Comparison of ENCODE assay signal across 1 cellular context in the genomic region with DNA sequence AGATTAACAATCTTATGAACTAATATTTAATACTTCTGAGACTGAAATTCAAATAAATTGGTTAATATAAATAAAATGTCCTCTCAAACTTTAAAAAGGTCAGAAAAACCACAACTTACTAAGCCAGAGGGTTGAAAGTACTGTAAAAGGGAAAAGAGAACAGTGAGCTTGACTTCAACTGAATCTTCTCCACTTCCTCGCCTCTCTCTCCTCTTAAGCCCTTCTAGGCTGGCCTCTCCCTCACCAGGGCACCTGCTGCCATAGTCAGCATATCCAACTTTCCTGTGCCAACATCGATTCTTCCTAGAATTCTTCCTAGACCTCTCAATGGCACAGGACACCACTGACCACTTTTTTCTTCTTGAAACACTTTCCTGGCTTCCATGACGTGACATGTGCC.
TF ChIP-seq lines count a peak whose summit lies in the region.

No MANE protein-coding gene starts in this region.

TF ChIP-seq in HepG2, 621 proteins besides CTCF, POLR2A, EP300 and RAD21 (continued from another document):
- TF ChIP-seq FOSL1 (CRISPR knock-in tag; IDR thresholded peaks at IDR 0.05; ENCODE audit: borderline replicate concordance) (no peak), ZNF441 (CRISPR knock-in tag; IDR thresholded peaks at IDR 0.05; ENCODE audit: borderline replicate concordance) (no peak), FOXP4 (CRISPR knock-in tag; IDR thresholded peaks at IDR 0.05) (no peak), HNRNPLL (IDR thresholded peaks at IDR 0.05; ENCODE audit: low read depth, low read length, poor library complexity, severe bottlenecking) (no peak), CCAR2 (optimal IDR thresholded peaks at IDR 0.05; ENCODE audit: low read depth, low read length) (no peak), SNAI1 (CRISPR knock-in tag; IDR thresholded peaks at IDR 0.05; ENCODE audit: borderline replicate concordance) (no peak), ZNF160 (CRISPR knock-in tag; IDR thresholded peaks at IDR 0.05) (no peak), ETV5 (CRISPR knock-in tag; IDR thresholded peaks at IDR 0.05; ENCODE audit: borderline replicate concordance) (no peak), ZNF564 (CRISPR knock-in tag; IDR thresholded peaks at IDR 0.05) (no peak), DBP (CRISPR knock-in tag; IDR thresholded peaks at IDR 0.05; ENCODE audit: not compliant biosample characterization) (no peak), NCOA1 (CRISPR knock-in tag; IDR thresholded peaks at IDR 0.05) (no peak), NR2F6 (IDR thresholded peaks at IDR 0.05) (no peak), NR2F6 (CRISPR knock-in tag; IDR thresholded peaks at IDR 0.05) (no peak), ZNF576 (CRISPR knock-in tag; IDR thresholded peaks at IDR 0.05) (no peak)
- TF ChIP-seq, protein P1, sequence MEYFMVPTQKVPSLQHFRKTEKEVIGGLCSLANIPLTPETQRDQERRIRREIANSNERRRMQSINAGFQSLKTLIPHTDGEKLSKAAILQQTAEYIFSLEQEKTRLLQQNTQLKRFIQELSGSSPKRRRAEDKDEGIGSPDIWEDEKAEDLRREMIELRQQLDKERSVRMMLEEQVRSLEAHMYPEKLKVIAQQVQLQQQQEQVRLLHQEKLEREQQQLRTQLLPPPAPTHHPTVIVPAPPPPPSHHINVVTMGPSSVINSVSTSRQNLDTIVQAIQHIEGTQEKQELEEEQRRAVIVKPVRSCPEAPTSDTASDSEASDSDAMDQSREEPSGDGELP (IDR thresholded peaks at IDR 0.05; ENCODE audit: borderline replicate concordance, low read depth): no peak
- TF ChIP-seq, protein P2, sequence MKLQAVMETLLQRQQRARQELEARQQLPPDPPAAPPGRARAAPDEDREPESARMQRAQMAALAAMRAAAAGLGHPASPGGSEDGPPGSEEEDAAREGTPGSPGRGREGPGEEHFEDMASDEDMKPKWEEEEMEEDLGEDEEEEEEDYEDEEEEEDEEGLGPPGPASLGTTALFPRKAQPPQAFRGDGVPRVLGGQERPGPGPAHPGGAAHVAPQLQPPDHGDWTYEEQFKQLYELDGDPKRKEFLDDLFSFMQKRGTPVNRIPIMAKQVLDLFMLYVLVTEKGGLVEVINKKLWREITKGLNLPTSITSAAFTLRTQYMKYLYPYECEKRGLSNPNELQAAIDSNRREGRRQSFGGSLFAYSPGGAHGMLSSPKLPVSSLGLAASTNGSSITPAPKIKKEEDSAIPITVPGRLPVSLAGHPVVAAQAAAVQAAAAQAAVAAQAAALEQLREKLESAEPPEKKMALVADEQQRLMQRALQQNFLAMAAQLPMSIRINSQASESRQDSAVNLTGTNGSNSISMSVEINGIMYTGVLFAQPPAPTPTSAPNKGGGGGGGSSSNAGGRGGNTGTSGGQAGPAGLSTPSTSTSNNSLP (IDR thresholded peaks at IDR 0.05; ENCODE audit: low read depth, low read length): no peak
